In the genomic region with DNA sequence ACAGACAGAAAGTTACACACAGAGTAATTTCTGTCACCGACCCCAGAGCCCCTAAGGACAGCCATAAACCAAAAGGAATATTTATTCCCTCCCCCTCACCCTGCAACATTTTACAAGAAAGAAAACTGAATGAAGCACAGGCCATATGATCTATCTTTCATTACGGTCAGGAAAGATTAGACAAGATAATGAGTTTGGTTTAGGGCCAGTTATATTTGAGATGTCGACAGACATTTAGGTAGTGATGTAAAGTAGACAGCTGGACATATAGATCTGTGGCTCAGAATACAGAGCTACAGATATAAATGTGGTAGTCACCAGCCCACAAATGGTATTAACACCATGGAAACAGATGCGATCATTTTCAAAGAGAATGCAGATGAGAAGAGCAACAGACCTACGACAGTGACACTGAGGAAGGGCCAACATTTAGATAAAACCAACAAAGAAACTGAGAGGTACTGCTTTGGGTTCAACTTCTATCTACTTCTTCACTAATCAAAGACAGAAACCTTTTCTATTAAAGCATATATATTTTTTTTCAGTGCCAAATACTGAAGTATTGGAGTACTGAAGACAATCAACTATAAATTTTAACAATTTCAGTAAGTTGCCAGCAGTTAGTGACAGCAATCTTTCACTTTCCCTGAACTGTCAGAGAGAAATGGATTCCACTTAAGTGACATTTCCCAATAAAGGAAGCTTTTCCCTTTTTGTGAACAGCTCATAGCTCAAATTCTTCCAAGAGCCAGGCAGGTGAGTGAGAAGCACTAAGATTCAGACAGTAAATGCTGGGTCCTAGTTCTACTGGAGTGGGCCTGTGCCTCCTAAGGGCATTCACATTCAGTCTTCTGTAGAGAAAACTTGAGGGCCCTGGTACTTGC, we compare ENCODE assay signal across 19 cellular contexts.
DNase-seq lines count a peak whose midpoint lies in the region; ATAC-seq and TF ChIP-seq lines count a peak whose summit lies in the region.
"Had no signal": no experiment of that assay in that cellular context is flagged by ENCODE, and none has a peak within 500 bp of the region (broad histone marks: within the 10 kb centered on the region; RNA-seq: fewer than 3 reads in every experiment).

No MANE protein-coding gene starts in this region.

- TF ChIP-seq CTCF in Loucy (conservative IDR thresholded peaks at IDR 0.05; ENCODE audit: low read length), result no peak
- no peak for TF ChIP-seq CTCF in SU-DHL-6 (IDR thresholded peaks at IDR 0.05; ENCODE audit: insufficient read depth, low read length, poor library complexity, severe bottlenecking)
- no peak for TF ChIP-seq CTCF in neutrophil (IDR thresholded peaks at IDR 0.05)

- H4K20me1 ChIP-seq in Loucy (ENCODE audit: insufficient read depth, low read length, poor library complexity, severe bottlenecking) (peaks cover 21% of the 10 kb centered on the region), SU-DHL-6 (ENCODE audit: low read depth, low read length) (peaks cover 12% of the 10 kb centered on the region; the same call in 1 of the 2 replicates)

- H3K4me3 ChIP-seq in Loucy (ENCODE audit: low read length, poor library complexity, severe bottlenecking), result no peak overlapping the region
- no peak overlapping the region for H3K4me3 ChIP-seq in SU-DHL-6 (ENCODE audit: insufficient read depth, low read length, poor library complexity, severe bottlenecking)
- no peak overlapping the region for H3K4me3 ChIP-seq in neutrophil (ENCODE audit: low read depth in 1 of 2, low read length in 1 of 2)
- H3K4me3 ChIP-seq: heart right ventricle, PC-9 had no signal

- ATAC-seq in GM21576 (IDR thresholded peaks at IDR 0.05; ENCODE audit: unreplicated experiment), result no peak

- H3F3A ChIP-seq in Loucy (ENCODE audit: low read depth) (peaks cover under 1% of the 10 kb centered on the region; the same call in 1 of the 2 replicates), SU-DHL-6 (ENCODE audit: insufficient read depth) (no peaks in the 10 kb centered on the region)

- H3K9me2 ChIP-seq in Loucy (replicated peaks; ENCODE audit: low read depth, low read length) (no peaks in the 10 kb centered on the region), SU-DHL-6 (replicated peaks; ENCODE audit: insufficient read depth, low read length) (no peaks in the 10 kb centered on the region)

- H3K9me3 ChIP-seq in Loucy (ENCODE audit: insufficient read depth, low read depth, low read length) (no peaks in the 10 kb centered on the region), SU-DHL-6 (ENCODE audit: insufficient read depth, low read length) (no peaks in the 10 kb centered on the region), neutrophil (no peaks in the 10 kb centered on the region)
- H3K9me3 ChIP-seq: BE2C had no signal

- H3K27me3 ChIP-seq in Loucy (ENCODE audit: insufficient read depth, low read length, poor library complexity, severe bottlenecking) (no peaks in the 10 kb centered on the region), SU-DHL-6 (ENCODE audit: low read length) (no peaks in the 10 kb centered on the region), neutrophil (no peaks in the 10 kb centered on the region)
- H3K27me3 ChIP-seq: BE2C, heart right ventricle had no signal

- H3K4me1 ChIP-seq in Loucy (ENCODE audit: insufficient read depth, low read length, poor library complexity, severe bottlenecking), result peaks cover 41% of the 10 kb centered on the region
- peaks cover 0 to 8% of the 10 kb centered on the region in 2 experiments for H3K4me1 ChIP-seq in neutrophil (ENCODE audit: control insufficient read depth in 1 of 2, insufficient read depth in 1 of 2, low read depth in 1 of 2, low read length in 1 of 2)

- H3K36me3 ChIP-seq in Loucy (ENCODE audit: insufficient read depth, low read length) (no peaks in the 10 kb centered on the region), SU-DHL-6 (ENCODE audit: low read length) (no peaks in the 10 kb centered on the region), neutrophil (no peaks in the 10 kb centered on the region)
- H3K36me3 ChIP-seq: BE2C, heart right ventricle had no signal

- H3K79me2 ChIP-seq in Loucy (ENCODE audit: insufficient read depth, low read length), result peaks cover 100% of the 10 kb centered on the region
- H3K79me2 ChIP-seq in SU-DHL-6 (ENCODE audit: insufficient read depth, low read length), result peaks cover 58% of the 10 kb centered on the region

- DNase-seq in DMS 273 treated with DMSO at 0.1 percent for 48 hours (lab: John Stamatoyannopoulos, UW) (peak; percentile 40), HCEC 1CT (no peak), cerebellar nuclear complex (lab: John Stamatoyannopoulos, UW) (no peak)
- DNase-seq: activated CD4-positive, alpha-beta T cell treated with anti-CD3 and anti-CD28 coated beads for 4 hours; activated CD8-positive, alpha-beta memory T cell treated with anti-CD3 and anti-CD28 coated beads, Interleukin-2, amount 50 U/mL, for 48 hours; anterior cingulate cortex; BE2C; effector memory CD4-positive, alpha-beta T cell; HFFc6; immature natural killer cell; NCI-H510A; PC-9; stimulated activated CD4-positive, alpha-beta T cell treated with anti-CD3 and anti-CD28 coated beads, Interleukin-12 subunit alpha, Interleukin-12 subunit beta, amount 100 ng/mL, for 4 hours; T1000 had no signal

- H2AFZ ChIP-seq in Loucy (ENCODE audit: low read length) (no peak overlapping the region), SU-DHL-6 (ENCODE audit: low read depth, low read length, severe bottlenecking) (no peak overlapping the region)
- H2AFZ ChIP-seq: PC-9 had no signal

- H3K9ac ChIP-seq in Loucy (ENCODE audit: low read depth, low read length, poor library complexity, severe bottlenecking) (peak overlapping the region; percentile 7), SU-DHL-6 (ENCODE audit: low read length) (no peak overlapping the region)

- peak overlapping the region; percentile 22; the same call in 1 of the 2 replicates for H3K27ac ChIP-seq in SU-DHL-6 (ENCODE audit: low read depth, low read length)
- H3K27ac ChIP-seq in neutrophil, result peak overlapping the region; percentile 36
- H3K27ac ChIP-seq: PC-9 had no signal

- H3K4me2 ChIP-seq in Loucy (ENCODE audit: low read depth, low read length, poor library complexity, severe bottlenecking), result peak overlapping the region; percentile 29
- H3K4me2 ChIP-seq in SU-DHL-6 (ENCODE audit: low read depth, low read length, poor library complexity, severe bottlenecking), result peak overlapping the region; percentile 27
- H3K4me2 ChIP-seq: PC-9 had no signal
